In genomic region chr22:44587004-44587793, GRCh38 we compare ENCODE assay signal across 10 cellular contexts.
DNase-seq lines count a peak whose midpoint lies in the region; ATAC-seq and TF ChIP-seq lines count a peak whose summit lies in the region.
"Had no signal": no experiment of that assay in that cellular context is flagged by ENCODE, and none has a peak within 500 bp of the region (broad histone marks: within the 10 kb centered on the region; RNA-seq: fewer than 3 reads in every experiment).

No MANE protein-coding gene starts in this region.

- H3K4me3 ChIP-seq in ACC112 (ENCODE audit: low read depth, low read length) (0 out of 2 replicates have a peak overlapping the region, but pooled peaks have one; percentile 29), GM23248 (peak overlapping the region; percentile 30), PC-9 (no peak overlapping the region; the same call in 1 of the 2 replicates)

- BruUV-seq in PC-9 (replicated peaks; lab: Mats Ljungman, UMichigan) = TSS peak; percentile 71

- DNase-seq in GM23248 (peak; percentile 45), PC-9 (peak; percentile 71 to 74), left ventricle myocardium superior (peak; percentile 21), HCEC 1CT (no peak), NK-92 (lab: John Stamatoyannopoulos, UW; ENCODE audit: unreplicated experiment) (no peak), osteocyte (ENCODE audit: extremely low spot score, unreplicated experiment) (no peak)
- DNase-seq: activated T-cell treated with anti-CD3 and anti-CD28 coated beads, Interleukin-2, amount 50 U/mL, for 24 hours; natural killer cell had no signal

- H3K9me2 ChIP-seq in GM23248 (ENCODE audit: insufficient read depth) (no peaks in the 10 kb centered on the region), PC-9 (ENCODE audit: insufficient read depth) (no peaks in the 10 kb centered on the region)

- H3K36me3 Mint-ChIP-seq in osteocyte (ENCODE audit: unreplicated experiment) = no peaks in the 10 kb centered on the region
- H3K36me3 Mint-ChIP-seq: natural killer cell had no signal

- peaks cover 8% of the 10 kb centered on the region for H3K4me1 ChIP-seq in ACC112 (ENCODE audit: control insufficient read depth, insufficient read depth, low read length, unreplicated experiment)
- peaks cover 3% of the 10 kb centered on the region; the same call in 1 of the 2 replicates for H3K4me1 ChIP-seq in GM23248 (ENCODE audit: insufficient read depth)
- H3K4me1 ChIP-seq in PC-9 (replicated peaks; ENCODE audit: insufficient read depth) = peaks cover 19% of the 10 kb centered on the region; the same call in 1 of the 2 replicates

- H3K36me3 ChIP-seq in ACC112 (ENCODE audit: insufficient read depth, low read length) (no peaks in the 10 kb centered on the region), GM23248 (ENCODE audit: low read depth) (no peaks in the 10 kb centered on the region), PC-9 (ENCODE audit: low read depth) (no peaks in the 10 kb centered on the region)

- POLR2A ChIA-PET in PC-9 (lab: Charles Lee; ENCODE audit: unreplicated experiment) = no interaction called here

- no peak overlapping the region for H3K4me2 ChIP-seq in GM23248 (ENCODE audit: unreplicated experiment)
- peak overlapping the region; percentile 54 for H3K4me2 ChIP-seq in PC-9

- TF ChIP-seq CTCF in PC-9 (conservative IDR thresholded peaks at IDR 0.05) (no peak), osteocyte (IDR thresholded peaks at IDR 0.05) (no peak)

- H3K9ac ChIP-seq in GM23248 = no peak overlapping the region

- H3K27ac Mint-ChIP-seq in osteocyte (ENCODE audit: unreplicated experiment) = no peak overlapping the region
- H3K27ac Mint-ChIP-seq: activated T-cell treated with anti-CD3 and anti-CD28 coated beads, Interleukin-2, amount 50 U/mL, for 24 hours had no signal

- H3F3A ChIP-seq in GM23248 (ENCODE audit: insufficient read depth) (no peaks in the 10 kb centered on the region), PC-9 (ENCODE audit: insufficient read depth, low read depth) (peaks cover 10% of the 10 kb centered on the region)

- peaks cover 18% of the 10 kb centered on the region for H3K27me3 Mint-ChIP-seq in osteocyte (ENCODE audit: unreplicated experiment)

- H3K9me3 ChIP-seq in GM23248 (ENCODE audit: low read depth) (no peaks in the 10 kb centered on the region), PC-9 (ENCODE audit: insufficient read depth, low read depth) (no peaks in the 10 kb centered on the region)

- H3K4me3 Mint-ChIP-seq in osteocyte (ENCODE audit: unreplicated experiment) = no peak overlapping the region
- H3K4me3 Mint-ChIP-seq: activated T-cell treated with anti-CD3 and anti-CD28 coated beads, Interleukin-2, amount 50 U/mL, for 24 hours; natural killer cell had no signal

- H3K9me3 Mint-ChIP-seq in osteocyte (ENCODE audit: unreplicated experiment) = peaks cover 5% of the 10 kb centered on the region
- H3K9me3 Mint-ChIP-seq: activated T-cell treated with anti-CD3 and anti-CD28 coated beads, Interleukin-2, amount 50 U/mL, for 24 hours; natural killer cell had no signal

- no peak overlapping the region for H3K27ac ChIP-seq in ACC112 (ENCODE audit: low read depth, low read length)
- no peak overlapping the region for H3K27ac ChIP-seq in GM23248
- no peak overlapping the region for H3K27ac ChIP-seq in PC-9

- no peaks in the 10 kb centered on the region for H4K20me1 ChIP-seq in GM23248 (ENCODE audit: insufficient read depth)
- H4K20me1 ChIP-seq in PC-9 (ENCODE audit: insufficient read depth) = no peaks in the 10 kb centered on the region

- in situ Hi-C loops in GM23248 (cut with MboI) = no loop called here

- no peak overlapping the region for H2AFZ ChIP-seq in ACC112 (ENCODE audit: low read length, unreplicated experiment)
- H2AFZ ChIP-seq in GM23248 = peak overlapping the region; percentile 36; the same call in 1 of the 2 replicates
- H2AFZ ChIP-seq in PC-9 = no peak overlapping the region

- CTCF ChIA-PET in PC-9 (lab: Charles Lee) = interaction anchor here (0.9 kb wide), 1 partner anchor 13 kb away, joined by 3 read pairs; no protein-coding TSS in a partner anchor

- intact Hi-C loops in PC-9 (cut with micrococcal nuclease; ENCODE audit: unreplicated experiment) = no loop called here
- intact Hi-C loops in left ventricle myocardium superior (cut with micrococcal nuclease) = no loop called here

- H3K79me2 ChIP-seq in ACC112 (ENCODE audit: control insufficient read depth, insufficient read depth, low read length, unreplicated experiment) = no peaks in the 10 kb centered on the region
- H3K79me2 ChIP-seq in GM23248 (ENCODE audit: insufficient read depth) = no peaks in the 10 kb centered on the region
- H3K79me2 ChIP-seq in PC-9 (ENCODE audit: low read depth) = no peaks in the 10 kb centered on the region

- WGBS in GM23248 (ENCODE audit: low coverage in 1 of 2, low lambda C conversion rate in 2 of 2, missing lambda C conversion rate in 2 of 2), 2 experiments = 48 to 51% methylated on average over 24 of the region's 24 CpGs

- H3K4me1 Mint-ChIP-seq in osteocyte (ENCODE audit: unreplicated experiment) = no peaks in the 10 kb centered on the region

- no peak for ATAC-seq in left ventricle myocardium superior
- no peak for ATAC-seq in GM21825 (IDR thresholded peaks at IDR 0.05; ENCODE audit: unreplicated experiment)

- H3K27me3 ChIP-seq in ACC112 (ENCODE audit: insufficient read depth, low read length) (peaks cover 3% of the 10 kb centered on the region; the same call in 1 of the 2 replicates), GM23248 (replicated peaks; ENCODE audit: insufficient read depth) (no peaks in the 10 kb centered on the region), PC-9 (ENCODE audit: insufficient read depth, low read depth) (no peaks in the 10 kb centered on the region)

Comparison
In these comparisons a context has a peak if more than half of its experiments do, and no peak if none do; other contexts are left out.
1. DNase-seq: peak in GM23248 (single experiment), PC-9 (2 of 2) and left ventricle myocardium superior (single experiment); none in HCEC 1CT (single experiment), NK-92 (single experiment) and osteocyte (single experiment).